ENCODE assay signal across 16 cellular contexts in genomic region chr3:172524611-172525010, GRCh38. TPM values are rescaled to one million over a fixed set of nuclear protein-coding genes. Genes with fewer than 3 reads are reported as not detected.
DNase-seq lines count a peak whose midpoint lies in the region; ATAC-seq and TF ChIP-seq lines count a peak whose summit lies in the region.
"Had no signal": no experiment of that assay in that cellular context is flagged by ENCODE, and none has a peak within 500 bp of the region (broad histone marks: within the 10 kb centered on the region; RNA-seq: fewer than 3 reads in every experiment).

No MANE protein-coding gene starts in this region.

- H2AFZ ChIP-seq in IMR-90 (replicated peaks; ENCODE audit: low read length, poor library complexity): no peak overlapping the region

- H3K23ac ChIP-seq in IMR-90 (ENCODE audit: low read depth, low read length): no peak overlapping the region

- CTCF ChIA-PET in Calu3 (lab: Charles Lee) (interaction anchor here (1.2 kb wide), 1 partner anchor 33 kb away, joined by 5 read pairs; no protein-coding TSS in a partner anchor), IMR-90 (lab: Yijun Ruan, JAX) (no interaction called here)

- H3K14ac ChIP-seq in IMR-90 (replicated peaks; ENCODE audit: low read depth, low read length): no peak overlapping the region

- BruUV-seq in Calu3 (replicated peaks; lab: Mats Ljungman, UMichigan) (no TSS peak), IMR-90 (replicated peaks; lab: Mats Ljungman, UMichigan) (no TSS peak)

- H2BK15ac ChIP-seq in IMR-90 (ENCODE audit: low read depth, low read length): no peak overlapping the region

- dilution Hi-C loops in IMR-90 (cut with HindIII; ENCODE audit: low sequenced_read_pairs, unreplicated experiment): no loop called here

- TF ChIP-seq POLR2A in IMR-90 (IDR thresholded peaks at IDR 0.05; ENCODE audit: low read depth, low read length): no peak

- H3K27ac ChIP-seq in IMR-90 (ENCODE audit: insufficient read depth, low read length) (no peak overlapping the region), foreskin keratinocyte (no peak overlapping the region)
- H3K27ac ChIP-seq: BLaER1 had no signal

- H3K4me3 Mint-ChIP-seq in Calu3 (ENCODE audit: low read depth, unreplicated experiment) (no peak overlapping the region), natural killer cell (peak overlapping the region; percentile 85)
- H3K4me3 Mint-ChIP-seq: brain had no signal

- 49% methylated on average over 3 of the region's 3 CpGs; no CpG with 5 or more reads in 1 of the 2 experiments for WGBS in IMR-90 (ENCODE audit: extremely low coverage in 2 of 2, insufficient read length in 1 of 2), 2 experiments

- no peak overlapping the region; the same call in 1 of the 2 replicates for H3K4ac ChIP-seq in IMR-90 (ENCODE audit: low read depth, low read length)

- no peak overlapping the region for H2BK120ac ChIP-seq in IMR-90 (ENCODE audit: low read depth, low read length)

- H3K4me1 Mint-ChIP-seq in Calu3 (ENCODE audit: low read depth, unreplicated experiment): peaks cover 36% of the 10 kb centered on the region
- peaks cover 38 to 44% of the 10 kb centered on the region in 2 donors for H3K4me1 Mint-ChIP-seq in natural killer cell

- H3K36me3 ChIP-seq in IMR-90 (ENCODE audit: control insufficient read depth, insufficient read depth, low read length): no peaks in the 10 kb centered on the region
- H3K36me3 ChIP-seq: BLaER1 had no signal

- H4K91ac ChIP-seq in IMR-90 (ENCODE audit: insufficient read depth, low read depth, low read length): no peak overlapping the region

- H3K4me1 ChIP-seq in IMR-90 (ENCODE audit: control insufficient read depth, insufficient read depth, low read length) (peaks cover 11% of the 10 kb centered on the region), foreskin keratinocyte (peaks cover 19% of the 10 kb centered on the region)

- no peaks in the 10 kb centered on the region for H3K9me3 Mint-ChIP-seq in Calu3 (ENCODE audit: low read depth, unreplicated experiment)
- no peaks in the 10 kb centered on the region for H3K9me3 Mint-ChIP-seq in natural killer cell
- H3K9me3 Mint-ChIP-seq: brain had no signal

- POLR2A ChIA-PET in IMR-90 (lab: Charles Lee; ENCODE audit: unreplicated experiment): no interaction called here

- H4K5ac ChIP-seq in IMR-90 (ENCODE audit: low read depth, low read length): no peak overlapping the region

- H3K4me2 ChIP-seq in IMR-90 (ENCODE audit: low read depth, low read length): no peak overlapping the region
- H3K4me2 ChIP-seq: BLaER1 had no signal

- no peaks in the 10 kb centered on the region for H4K20me1 ChIP-seq in IMR-90 (ENCODE audit: insufficient read depth, low read length)
- H4K20me1 ChIP-seq: BLaER1 had no signal

- ATAC-seq in IMR-90 (ENCODE audit: low read depth) (peak; percentile 64), natural killer cell (no peak), foreskin keratinocyte (no peak), GM18873 (IDR thresholded peaks at IDR 0.05; ENCODE audit: low FRiP score, unreplicated experiment) (no peak)
- ATAC-seq: GM12878, mucosa of descending colon, Panc1 had no signal

- H3K4me3 ChIP-seq in IMR-90 (ENCODE audit: insufficient read depth, low read depth, low read length) (no peak overlapping the region), choroid plexus epithelial cell (ENCODE audit: low read depth, low read length) (no peak overlapping the region)
- H3K4me3 ChIP-seq: BLaER1, GM12878, mucosa of descending colon had no signal

- TF ChIP-seq RAD21 in IMR-90 (IDR thresholded peaks at IDR 0.05; ENCODE audit: low read length): no peak

- no peak overlapping the region for H3K18ac ChIP-seq in IMR-90 (ENCODE audit: low read depth, low read length)

- intact Hi-C loops in Calu3 (cut with micrococcal nuclease; ENCODE audit: unreplicated experiment): no loop called here
- intact Hi-C loops in IMR-90 (cut with micrococcal nuclease): no loop called here
- intact Hi-C loops in natural killer cell (cut with micrococcal nuclease): no loop called here

- H2AK5ac ChIP-seq in IMR-90 (ENCODE audit: low read depth, low read length): no peak overlapping the region

- H2BK5ac ChIP-seq in IMR-90 (ENCODE audit: low read depth, low read length, poor library complexity, severe bottlenecking): peak overlapping the region; percentile 76

- no peak overlapping the region for H2AK9ac ChIP-seq in IMR-90 (replicated peaks; ENCODE audit: low read depth, low read length, poor library complexity)

- H3K27me3 Mint-ChIP-seq in Calu3 (ENCODE audit: unreplicated experiment) (no peaks in the 10 kb centered on the region), natural killer cell (ENCODE audit: low read depth in 2 of 2) (no peaks in the 10 kb centered on the region)
- H3K27me3 Mint-ChIP-seq: brain had no signal

- H3K27ac Mint-ChIP-seq in Calu3 (ENCODE audit: unreplicated experiment): peak overlapping the region; percentile 73
- peak overlapping the region; percentile 87 to 93 for H3K27ac Mint-ChIP-seq in natural killer cell
- H3K27ac Mint-ChIP-seq: brain had no signal

- no peak overlapping the region for H3K9ac ChIP-seq in IMR-90 (ENCODE audit: low read depth, low read length)
- H3K9ac ChIP-seq: BLaER1 had no signal

- no peaks in the 10 kb centered on the region for H3K27me3 ChIP-seq in IMR-90 (ENCODE audit: control insufficient read depth, insufficient read depth, low read length)
- no peaks in the 10 kb centered on the region for H3K27me3 ChIP-seq in foreskin keratinocyte
- H3K27me3 ChIP-seq: BLaER1 had no signal

- no peaks in the 10 kb centered on the region for H3K9me3 ChIP-seq in IMR-90 (ENCODE audit: control insufficient read depth, insufficient read depth, low read length)
- H3K9me3 ChIP-seq: BLaER1, mucosa of descending colon had no signal

- H3K36me3 Mint-ChIP-seq in Calu3 (ENCODE audit: insufficient read depth, unreplicated experiment) (peaks cover 12% of the 10 kb centered on the region), natural killer cell (no peaks in the 10 kb centered on the region)
- H3K36me3 Mint-ChIP-seq: brain had no signal

- in situ Hi-C loops in IMR-90 (cut with MboI; ENCODE audit: low sequenced_read_pairs): no loop called here

- no peak overlapping the region for H2BK20ac ChIP-seq in IMR-90 (ENCODE audit: low read depth, low read length)

- no peaks in the 10 kb centered on the region for H3K79me1 ChIP-seq in IMR-90 (ENCODE audit: low read depth in 1 of 2, low read length in 2 of 2)

- no peak for TF ChIP-seq CTCF in Calu3 (IDR thresholded peaks at IDR 0.05; ENCODE audit: unreplicated experiment)
- no peak for TF ChIP-seq CTCF in IMR-90 (conservative IDR thresholded peaks at IDR 0.05; ENCODE audit: low read depth, low read length)
- no peak for TF ChIP-seq CTCF in choroid plexus epithelial cell (conservative IDR thresholded peaks at IDR 0.05; ENCODE audit: low read depth, low read length)
- no peak for TF ChIP-seq CTCF in natural killer cell (IDR thresholded peaks at IDR 0.05)
- TF ChIP-seq CTCF in foreskin keratinocyte (conservative IDR thresholded peaks at IDR 0.05): no peak

- H3K56ac ChIP-seq in IMR-90 (ENCODE audit: extremely low read depth, insufficient read depth, low read length): no peak overlapping the region

- no peak overlapping the region for H4K8ac ChIP-seq in IMR-90 (ENCODE audit: low read depth in 2 of 2, low read length in 2 of 2)

- DNase-seq in Calu3: no peak
- peak; percentile 86 for DNase-seq in IMR-90
- peak; percentile 66 for DNase-seq in choroid plexus epithelial cell (ENCODE audit: low read depth)
- DNase-seq in natural killer cell: no peak
- DNase-seq in stimulated activated CD4-positive, alpha-beta T cell treated with anti-CD3 and anti-CD28 coated beads, Interleukin-2, amount 100 ng/mL, for 24 hours: no peak
- DNase-seq in foreskin keratinocyte: no peak
- DNase-seq: activated CD4-positive, alpha-beta T cell treated with anti-CD3 and anti-CD28 coated beads for 1 hour; effector CD4-positive, alpha-beta T cell; islet precursor cell; mucosa of descending colon; NCI-H2081 treated with DMSO at 0.1 percent for 48 hours had no signal

- H3K9me1 ChIP-seq in IMR-90 (ENCODE audit: insufficient read depth, low read length): no peaks in the 10 kb centered on the region

TF ChIP-seq in IMR-90, 13 proteins besides CTCF, POLR2A, EP300 and RAD21:
- TF ChIP-seq BHLHE40 (IDR thresholded peaks at IDR 0.05; ENCODE audit: low read depth, low read length) (peak; percentile 44; the same call in 1 of the 2 replicates), MAZ (IDR thresholded peaks at IDR 0.05; ENCODE audit: borderline replicate concordance, low read depth, low read length) (no peak), RCOR1 (IDR thresholded peaks at IDR 0.05; ENCODE audit: insufficient replicate concordance, low read length) (peak; percentile 15)

RNA-seq across cellular contexts. Expression of gene TNFSF10, which starts 1.4 kb away (rescaled TPM):
- total RNA-seq in Calu3 (2022): 41.4 and 58.7 TPM in 2 replicates
- 1.1 and 1.3 TPM in 2 replicates for total RNA-seq in IMR-90 (2012; rRNA removed)
- 0.63 and 0.79 TPM in 2 replicates for polyA plus RNA-seq in IMR-90 (2012; rRNA removed)
- 0.62 and 0.92 TPM in 2 replicates for polyA plus RNA-seq in IMR-90 (2012; cell fraction: cytosol; rRNA removed)
- polyA plus RNA-seq in IMR-90 (2012; cell fraction: nucleus; rRNA removed; ENCODE audit: low replicate concordance): 0.30 and 0.40 TPM in 2 replicates
- total RNA-seq in natural killer cell: 10 to 100 TPM in 2 of 3 donors, 1 to 10 TPM in 1; 9.5 to 27.7 (median 18.4) TPM
- total RNA-seq in foreskin keratinocyte: 8.5 and 16.7 TPM in 2 replicates
- 6.7 and 11.0 TPM in 2 replicates for polyA plus RNA-seq in foreskin keratinocyte

Comparison
In these comparisons a context has a peak if more than half of its experiments do, and no peak if none do; other contexts are left out.
1. DNase-seq: peak in IMR-90 (single experiment) and choroid plexus epithelial cell (single experiment); none in Calu3 (single experiment), natural killer cell (single experiment), stimulated activated CD4-positive, alpha-beta T cell treated with anti-CD3 and anti-CD28 coated beads, Interleukin-2, amount 100 ng/mL, for 24 hours (0 of 2) and foreskin keratinocyte (0 of 2).